ENCODE assay signal across 12 cellular contexts in the genomic region with DNA sequence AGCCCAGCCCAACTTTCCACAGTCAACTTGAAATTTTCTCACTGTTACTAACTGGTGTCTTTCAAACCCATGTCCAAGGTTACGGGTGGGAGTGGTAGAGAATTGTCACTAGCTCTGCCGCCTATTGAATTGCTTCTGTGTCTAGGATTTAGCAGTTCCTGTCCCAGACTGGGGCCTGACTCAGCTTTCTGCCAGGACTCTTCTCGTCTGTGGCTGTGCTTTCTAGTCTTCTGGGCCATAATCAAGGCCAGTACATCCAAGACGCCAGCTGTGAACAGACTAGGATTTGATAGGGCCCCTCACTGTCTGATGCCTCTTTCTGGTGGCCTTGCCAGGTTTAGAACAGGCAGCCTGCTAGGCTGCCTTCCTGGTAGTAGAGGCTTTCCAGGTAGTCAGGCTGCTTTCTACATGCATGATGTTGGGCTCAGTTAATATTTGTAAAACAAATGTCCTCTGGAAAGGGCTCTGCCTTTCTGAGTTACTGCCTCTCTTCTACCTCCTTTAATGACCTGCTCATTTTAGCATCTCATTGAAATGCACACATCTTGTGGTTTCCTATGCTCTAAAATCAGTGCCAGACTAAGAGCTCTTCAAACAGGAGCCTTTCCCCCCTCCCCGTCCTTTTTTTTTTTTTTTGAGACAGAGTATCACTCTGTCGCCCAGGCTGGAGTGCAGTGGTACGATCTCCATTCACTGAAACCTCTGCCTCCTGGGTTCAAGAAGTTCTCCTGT. TPM values are rescaled to one million over a fixed set of nuclear protein-coding genes. Genes with fewer than 3 reads are reported as not detected.
A peak's percentile ranks its signal among the peaks of the same experiment; 100 is the strongest.
DNase-seq lines count a peak whose midpoint lies in the region; ATAC-seq, FAIRE-seq and TF ChIP-seq lines count a peak whose summit lies in the region.
"Had no signal": no experiment of that assay in that cellular context is flagged by ENCODE, and none has a peak within 500 bp of the region (broad histone marks: within the 10 kb centered on the region; RNA-seq: fewer than 3 reads in every experiment).

No MANE protein-coding gene starts in this region.

- H3K4me3 Mint-ChIP-seq in activated naive CD8-positive, alpha-beta T cell treated with anti-CD3 and anti-CD28 coated beads for 36 hours: no peak overlapping the region

- peaks cover 5% of the 10 kb centered on the region for H3K9me3 Mint-ChIP-seq in activated naive CD8-positive, alpha-beta T cell treated with anti-CD3 and anti-CD28 coated beads for 36 hours

- peak; percentile 66 for FAIRE-seq in GM12891 (lab: Jason Lieb, UNC)
- FAIRE-seq: A204.1 had no signal

- ATAC-seq in HG02623 (IDR thresholded peaks at IDR 0.05; ENCODE audit: unreplicated experiment): no peak

- peaks cover 40% of the 10 kb centered on the region for H3K36me3 Mint-ChIP-seq in activated naive CD8-positive, alpha-beta T cell treated with anti-CD3 and anti-CD28 coated beads for 36 hours

- TF ChIP-seq POLR2A in GM12891 (IDR thresholded peaks at IDR 0.05; ENCODE audit: low read depth, low read length): no peak

- DNase-seq in activated CD4-positive, alpha-beta T cell treated with anti-CD3 and anti-CD28 coated beads for 48 hours: peak; percentile 63
- DNase-seq in activated CD4-positive, alpha-beta T cell treated with anti-CD3 and anti-CD28 coated beads for 1 hour: no peak
- no peak for DNase-seq in GM12891 (ENCODE audit: insufficient read length, low spot score)
- no peak for DNase-seq in activated naive CD8-positive, alpha-beta T cell treated with anti-CD3 and anti-CD28 coated beads for 36 hours
- peak; percentile 9 for DNase-seq in midbrain (lab: John Stamatoyannopoulos, UW)
- DNase-seq in KBM-7: no peak
- no peak for DNase-seq in GM19240 (ENCODE audit: insufficient read length, low spot score)
- DNase-seq: NCI-H446 treated with DMSO at 0.1 percent for 48 hours, thyroid gland, WERI-Rb-1 had no signal

- H3K27me3 Mint-ChIP-seq in activated naive CD8-positive, alpha-beta T cell treated with anti-CD3 and anti-CD28 coated beads for 36 hours: no peaks in the 10 kb centered on the region

- peak overlapping the region; percentile 67 for H3K27ac Mint-ChIP-seq in activated naive CD8-positive, alpha-beta T cell treated with anti-CD3 and anti-CD28 coated beads for 36 hours

- in situ Hi-C loops in KBM-7 (cut with MboI; ENCODE audit: low pct_unique_long_range_greater_than_20kb, low sequenced_read_pairs): no loop called here

- peaks cover 62% of the 10 kb centered on the region for H3K4me1 Mint-ChIP-seq in activated naive CD8-positive, alpha-beta T cell treated with anti-CD3 and anti-CD28 coated beads for 36 hours

TF ChIP-seq in GM12891, 5 proteins besides CTCF, POLR2A, EP300 and RAD21:
- TF ChIP-seq TAF1 (IDR thresholded peaks at IDR 0.05; ENCODE audit: low read depth, low read length) (no peak), POU2F2 (IDR thresholded peaks at IDR 0.05; ENCODE audit: low read depth, low read length) (no peak), SPI1 (IDR thresholded peaks at IDR 0.05; ENCODE audit: low read depth, low read length) (0 out of 2 replicates have a peak, but pooled peaks have one; percentile 14)

RNA-seq across cellular contexts. Expression of a gene that starts 13.1 kb away (rescaled TPM):
- polyA plus RNA-seq in GM12891 (2012; ENCODE audit: low read depth, missing spikeins): 62.1 TPM
- total RNA-seq in activated naive CD8-positive, alpha-beta T cell treated with anti-CD3 and anti-CD28 coated beads for 36 hours: 10 to 100 TPM; 52.9 to 57.0 TPM

RNA-seq across cellular contexts. Expression of a gene that starts 44.4 kb away (rescaled TPM):
- polyA plus RNA-seq in GM12891 (2012; ENCODE audit: low read depth, missing spikeins): 46.1 TPM
- 10 to 100 TPM; 85.3 to 86.7 TPM for total RNA-seq in activated naive CD8-positive, alpha-beta T cell treated with anti-CD3 and anti-CD28 coated beads for 36 hours

Comparison
In these comparisons a context has a peak if more than half of its experiments do, and no peak if none do; other contexts are left out.
1. DNase-seq: peak in activated CD4-positive, alpha-beta T cell treated with anti-CD3 and anti-CD28 coated beads for 48 hours (single experiment) and midbrain (single experiment); none in activated CD4-positive, alpha-beta T cell treated with anti-CD3 and anti-CD28 coated beads for 1 hour (single experiment), GM12891 (single experiment), activated naive CD8-positive, alpha-beta T cell treated with anti-CD3 and anti-CD28 coated beads for 36 hours (single experiment), KBM-7 (single experiment) and GM19240 (single experiment).